9 cellular contexts compared by ENCODE assay signal in the genomic region with DNA sequence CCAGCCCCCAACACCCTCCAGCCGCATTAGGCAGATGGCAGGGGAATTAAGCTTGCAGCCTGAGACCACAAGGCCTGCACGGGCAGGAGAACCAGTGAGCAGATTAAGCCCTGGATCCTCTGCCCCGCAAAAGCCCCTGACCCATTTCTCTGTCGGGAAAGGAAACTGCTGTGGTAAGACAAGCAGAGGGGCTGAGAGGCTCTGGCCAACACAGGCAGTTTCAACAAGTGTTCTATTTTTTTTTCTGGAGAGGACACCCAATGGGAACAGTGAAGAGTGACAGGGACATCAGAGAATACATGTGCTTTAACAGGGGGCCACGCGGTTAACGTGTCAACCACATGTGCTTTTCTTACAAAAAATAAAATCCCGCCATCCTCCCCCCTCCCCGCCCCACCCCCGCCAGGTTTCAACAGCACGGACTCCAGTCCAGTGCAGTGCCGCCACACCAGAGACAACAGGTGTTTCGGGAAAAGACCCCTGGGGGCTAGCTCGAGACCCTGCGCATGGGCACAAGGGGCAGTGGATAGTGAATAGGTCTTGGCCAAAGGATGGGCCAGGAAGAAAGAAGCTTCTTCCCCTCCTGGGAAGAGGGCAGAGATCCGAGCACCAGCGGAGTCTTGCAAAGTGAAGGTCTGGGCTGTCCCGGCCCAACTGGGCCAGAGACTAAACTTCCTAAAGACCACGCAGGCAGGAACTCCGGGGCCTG. TPM values are rescaled to one million over a fixed set of nuclear protein-coding genes. Genes with fewer than 3 reads are reported as not detected.
DNase-seq lines count a peak whose midpoint lies in the region; ATAC-seq and TF ChIP-seq lines count a peak whose summit lies in the region.
"Had no signal": no experiment of that assay in that cellular context is flagged by ENCODE, and none has a peak within 500 bp of the region (broad histone marks: within the 10 kb centered on the region; RNA-seq: fewer than 3 reads in every experiment).

No MANE protein-coding gene starts in this region.

- H3K27me3 Mint-ChIP-seq in CD4-positive, CD25-positive, alpha-beta regulatory T cell, result no peaks in the 10 kb centered on the region
- no peaks in the 10 kb centered on the region for H3K27me3 Mint-ChIP-seq in activated CD4-positive, alpha-beta memory T cell treated with anti-CD3 and anti-CD28 coated beads for 36 hours
- peaks cover 0 to 6% (median 4%) of the 10 kb centered on the region in 5 donors for H3K27me3 Mint-ChIP-seq in naive thymus-derived CD4-positive, alpha-beta T cell

- peaks cover 7% of the 10 kb centered on the region for H3K36me3 Mint-ChIP-seq in CD4-positive, CD25-positive, alpha-beta regulatory T cell
- peaks cover 13% of the 10 kb centered on the region for H3K36me3 Mint-ChIP-seq in activated CD4-positive, alpha-beta memory T cell treated with anti-CD3 and anti-CD28 coated beads for 36 hours
- H3K36me3 Mint-ChIP-seq in naive thymus-derived CD4-positive, alpha-beta T cell, result peaks cover 0 to 29% (median 3%) of the 10 kb centered on the region in 5 donors

- no peaks in the 10 kb centered on the region for H3K27me3 ChIP-seq in CD4-positive, CD25-positive, alpha-beta regulatory T cell (ENCODE audit: control insufficient read depth, insufficient read depth, low read length)
- no peaks in the 10 kb centered on the region for H3K27me3 ChIP-seq in naive thymus-derived CD4-positive, alpha-beta T cell (ENCODE audit: control insufficient read depth in 2 of 2, insufficient read depth in 2 of 2, low read length in 2 of 2)
- H3K27me3 ChIP-seq in tibial nerve, result no peaks in the 10 kb centered on the region

- H3K9me3 ChIP-seq in CD4-positive, CD25-positive, alpha-beta regulatory T cell (ENCODE audit: control insufficient read depth in 2 of 2, low read length in 2 of 2), result no peaks in the 10 kb centered on the region
- H3K9me3 ChIP-seq in naive thymus-derived CD4-positive, alpha-beta T cell (ENCODE audit: control insufficient read depth in 2 of 3, low read length in 3 of 3), result no peaks in the 10 kb centered on the region
- H3K9me3 ChIP-seq in tibial nerve, result no peaks in the 10 kb centered on the region

- TF ChIP-seq POLR2A in tibial nerve (IDR thresholded peaks at IDR 0.05), result no peak

- no peak for TF ChIP-seq CTCF in tibial nerve (IDR thresholded peaks at IDR 0.05)

- peaks cover 19 to 60% (median 41%) of the 10 kb centered on the region in 4 donors for H3K4me1 Mint-ChIP-seq in CD4-positive, CD25-positive, alpha-beta regulatory T cell
- H3K4me1 Mint-ChIP-seq in activated CD4-positive, alpha-beta memory T cell treated with anti-CD3 and anti-CD28 coated beads for 36 hours (ENCODE audit: low read depth), result peaks cover 51% of the 10 kb centered on the region
- H3K4me1 Mint-ChIP-seq in naive thymus-derived CD4-positive, alpha-beta T cell, result peaks cover 14 to 56% (median 44%) of the 10 kb centered on the region in 7 donors

- peaks cover 53% of the 10 kb centered on the region for H3K4me1 ChIP-seq in CD4-positive, CD25-positive, alpha-beta regulatory T cell (ENCODE audit: control insufficient read depth, insufficient read depth, low read length, poor library complexity, severe bottlenecking)
- H3K4me1 ChIP-seq in naive thymus-derived CD4-positive, alpha-beta T cell (ENCODE audit: control insufficient read depth in 2 of 2, insufficient read depth in 2 of 2, low read length in 2 of 2), result peaks cover 22 to 52% of the 10 kb centered on the region in 2 donors
- peaks cover 0 to 38% (median 33%) of the 10 kb centered on the region in 4 donors for H3K4me1 ChIP-seq in tibial nerve

- intact Hi-C loops in activated CD4-positive, alpha-beta memory T cell treated with anti-CD3 and anti-CD28 coated beads for 36 hours (cut with micrococcal nuclease), result loop anchor here (1.0 to 2.0 kb wide), 4 partner anchors 19 to 74 kb away; no protein-coding TSS in a partner anchor
- intact Hi-C loops in naive thymus-derived CD4-positive, alpha-beta T cell (cut with micrococcal nuclease), result loop anchor here (1.0 to 10.0 kb wide), 12 partner anchors 19 to 980 kb away; a partner anchor contains a TSS

- H3K27ac Mint-ChIP-seq in CD4-positive, CD25-positive, alpha-beta regulatory T cell, result peak overlapping the region; percentile 87 to 97 (median 91)
- H3K27ac Mint-ChIP-seq in activated CD4-positive, alpha-beta memory T cell treated with anti-CD3 and anti-CD28 coated beads for 36 hours, result peak overlapping the region; percentile 87
- peak overlapping the region; percentile 74 to 95 (median 90) for H3K27ac Mint-ChIP-seq in naive thymus-derived CD4-positive, alpha-beta T cell

- peak in 2 of 3 donors; percentile 33 to 66 for DNase-seq in CD4-positive, CD25-positive, alpha-beta regulatory T cell
- DNase-seq in KG1 (lab: John Stamatoyannopoulos, UW), result peak; percentile 28
- DNase-seq in activated CD4-positive, alpha-beta memory T cell treated with anti-CD3 and anti-CD28 coated beads for 36 hours, result peak; percentile 67
- DNase-seq in epithelial cell of prostate (ENCODE audit: low read depth, low spot score), result no peak
- peak in 3 of 9 donors; percentile 1 to 4 (median 3) for DNase-seq in naive thymus-derived CD4-positive, alpha-beta T cell
- DNase-seq in tibial nerve (ENCODE audit: low spot score in 2 of 2), result no peak

- peak overlapping the region; percentile 88 to 95 (median 93) for H3K4me3 Mint-ChIP-seq in CD4-positive, CD25-positive, alpha-beta regulatory T cell
- H3K4me3 Mint-ChIP-seq in activated CD4-positive, alpha-beta memory T cell treated with anti-CD3 and anti-CD28 coated beads for 36 hours, result peak overlapping the region; percentile 85
- peak overlapping the region; percentile 83 to 93 (median 90) for H3K4me3 Mint-ChIP-seq in naive thymus-derived CD4-positive, alpha-beta T cell

- H3K27ac ChIP-seq in CD4-positive, CD25-positive, alpha-beta regulatory T cell (ENCODE audit: insufficient read depth, low read length, poor library complexity, severe bottlenecking), result peak overlapping the region; percentile 93
- peak overlapping the region; percentile 13 for H3K27ac ChIP-seq in epithelial cell of prostate
- peak overlapping the region; percentile 84 for H3K27ac ChIP-seq in naive thymus-derived CD4-positive, alpha-beta T cell (ENCODE audit: low read depth, low read length)
- H3K27ac ChIP-seq in tibial nerve, result peak overlapping the region; percentile 78 to 98 (median 92)

- TF ChIP-seq EP300 in tibial nerve (IDR thresholded peaks at IDR 0.05), result no peak

- no peak for ATAC-seq in CD4-positive, CD25-positive, alpha-beta regulatory T cell (ENCODE audit: low read depth in 2 of 2)
- ATAC-seq in GM19455 (IDR thresholded peaks at IDR 0.05; ENCODE audit: unreplicated experiment), result peak; percentile 7
- peak; percentile 40 for ATAC-seq in naive thymus-derived CD4-positive, alpha-beta T cell
- ATAC-seq in HG03469 (IDR thresholded peaks at IDR 0.05; ENCODE audit: unreplicated experiment), result no peak

- no peaks in the 10 kb centered on the region for H3K36me3 ChIP-seq in CD4-positive, CD25-positive, alpha-beta regulatory T cell (ENCODE audit: control insufficient read depth, insufficient read depth, low read length)
- H3K36me3 ChIP-seq in naive thymus-derived CD4-positive, alpha-beta T cell (ENCODE audit: control insufficient read depth in 2 of 3, insufficient read depth in 3 of 3, low read length in 3 of 3), result peaks cover 0 to 7% (median 0%) of the 10 kb centered on the region in 3 experiments
- H3K36me3 ChIP-seq in tibial nerve, result no peaks in the 10 kb centered on the region

- 8 to 10% methylated on average over 16 to 20 of the region's 20 CpGs for WGBS in tibial nerve, 2 donors

- no peaks in the 10 kb centered on the region for H3K9me3 Mint-ChIP-seq in CD4-positive, CD25-positive, alpha-beta regulatory T cell
- H3K9me3 Mint-ChIP-seq in activated CD4-positive, alpha-beta memory T cell treated with anti-CD3 and anti-CD28 coated beads for 36 hours, result no peaks in the 10 kb centered on the region
- H3K9me3 Mint-ChIP-seq in naive thymus-derived CD4-positive, alpha-beta T cell, result peaks cover 0 to 2% (median 0%) of the 10 kb centered on the region in 11 donors

- CTCF ChIA-PET in activated CD4-positive, alpha-beta memory T cell treated with anti-CD3 and anti-CD28 coated beads for 36 hours (lab: Charles Lee), result interaction anchor here (1.1 to 4.5 kb wide), 5 partner anchors 19 to 383 kb away, joined by 3 to 19 read pairs (median 5); no protein-coding TSS in a partner anchor
- CTCF ChIA-PET in naive thymus-derived CD4-positive, alpha-beta T cell (lab: Charles Lee), result interaction anchor here (2.9 kb wide), 1 partner anchor 82 kb away, joined by 14 read pairs; no protein-coding TSS in a partner anchor

- POLR2A ChIA-PET in activated CD4-positive, alpha-beta memory T cell treated with anti-CD3 and anti-CD28 coated beads for 36 hours (lab: Charles Lee), result interaction anchor here (0.6 to 4.9 kb wide), 10 partner anchors 9 to 71 kb away, joined by 3 to 20 read pairs (median 4); a partner anchor contains a TSS
- POLR2A ChIA-PET in naive thymus-derived CD4-positive, alpha-beta T cell (lab: Charles Lee), result interaction anchor here (0.7 to 4.0 kb wide), 9 partner anchors 8 to 101 kb away, joined by 3 to 14 read pairs (median 6); a partner anchor contains a TSS

- peak overlapping the region; percentile 81 for H3K4me3 ChIP-seq in CD4-positive, CD25-positive, alpha-beta regulatory T cell (ENCODE audit: low read depth, low read length)
- H3K4me3 ChIP-seq in naive thymus-derived CD4-positive, alpha-beta T cell (ENCODE audit: low read length), result peak overlapping the region; percentile 85
- peak overlapping the region; percentile 59 to 94 (median 74) for H3K4me3 ChIP-seq in tibial nerve

RNA-seq across cellular contexts. Expression of a gene that starts 0.8 kb away (rescaled TPM):
- 42.5 TPM for total RNA-seq in CD4-positive, CD25-positive, alpha-beta regulatory T cell
- polyA plus RNA-seq in CD4-positive, CD25-positive, alpha-beta regulatory T cell, result 1 to 10 TPM; 2.1 to 3.3 (median 2.4) TPM
- total RNA-seq in activated CD4-positive, alpha-beta memory T cell treated with anti-CD3 and anti-CD28 coated beads for 36 hours, result 10 to 100 TPM; 13.7 to 14.0 TPM
- total RNA-seq in naive thymus-derived CD4-positive, alpha-beta T cell, result 10 to 100 TPM; 20.0 to 27.5 (median 22.9) TPM
- 1 to 10 TPM in 1 of 2 donors, under 1 TPM in 1; 0.95 to 6.5 TPM for polyA plus RNA-seq in naive thymus-derived CD4-positive, alpha-beta T cell
- 10 to 100 TPM; 61.7 to 85.2 (median 67.9) TPM for total RNA-seq in tibial nerve

RNA-seq across cellular contexts. Expression of a gene that starts 32.5 kb away (rescaled TPM):
- total RNA-seq in CD4-positive, CD25-positive, alpha-beta regulatory T cell, result not detected
- not detected for polyA plus RNA-seq in CD4-positive, CD25-positive, alpha-beta regulatory T cell
- total RNA-seq in activated CD4-positive, alpha-beta memory T cell treated with anti-CD3 and anti-CD28 coated beads for 36 hours, result under 1 TPM in 1 of 2 experiments, not detected in 1; 0.05 TPM
- total RNA-seq in naive thymus-derived CD4-positive, alpha-beta T cell, result under 1 TPM in 2 of 5 experiments, not detected in 3; 0.05 to 0.88 TPM
- not detected for polyA plus RNA-seq in naive thymus-derived CD4-positive, alpha-beta T cell
- not detected for total RNA-seq in tibial nerve
- total RNA-seq: M059J had no signal

RNA-seq across cellular contexts. Expression of a gene that starts 51.6 kb away (rescaled TPM):
- 23.7 TPM for total RNA-seq in CD4-positive, CD25-positive, alpha-beta regulatory T cell
- polyA plus RNA-seq in CD4-positive, CD25-positive, alpha-beta regulatory T cell, result 10 to 100 TPM; 23.7 to 40.3 (median 30.0) TPM
- 1 to 10 TPM; 4.0 TPM for total RNA-seq in activated CD4-positive, alpha-beta memory T cell treated with anti-CD3 and anti-CD28 coated beads for 36 hours
- 10 to 100 TPM in 1 of 5 experiments, 1 to 10 TPM in 1, under 1 TPM in 2, not detected in 1; 0.19 to 33.7 (median 0.75) TPM for total RNA-seq in naive thymus-derived CD4-positive, alpha-beta T cell
- under 1 TPM; 0.12 to 0.18 TPM for polyA plus RNA-seq in naive thymus-derived CD4-positive, alpha-beta T cell
- 1 to 10 TPM in 2 of 4 donors, under 1 TPM in 1, not detected in 1; 0.87 to 2.7 (median 2.1) TPM for total RNA-seq in tibial nerve
- total RNA-seq: M059J had no signal

Comparison
In these comparisons a context has a peak if more than half of its experiments do, and no peak if none do; other contexts are left out.
1. ATAC-seq: peak in GM19455 (single experiment) and naive thymus-derived CD4-positive, alpha-beta T cell (single experiment); none in CD4-positive, CD25-positive, alpha-beta regulatory T cell (0 of 2) and HG03469 (single experiment).
2. DNase-seq: peak in CD4-positive, CD25-positive, alpha-beta regulatory T cell (2 of 3), KG1 (single experiment) and activated CD4-positive, alpha-beta memory T cell treated with anti-CD3 and anti-CD28 coated beads for 36 hours (single experiment); none in epithelial cell of prostate (single experiment) and tibial nerve (0 of 2).
3. H3K27ac ChIP-seq: peak in every context shown above with its lines; median percentile 93 in CD4-positive, CD25-positive, alpha-beta regulatory T cell; 92 in tibial nerve; 84 in naive thymus-derived CD4-positive, alpha-beta T cell; 13 in epithelial cell of prostate.
4. Peak in every context shown above with its lines, with median percentiles within 50 percentile points of each other: H3K4me3 ChIP-seq, H3K27ac Mint-ChIP-seq and H3K4me3 Mint-ChIP-seq.